Comparison of ENCODE assay signal across 9 cellular contexts in the genomic region with DNA sequence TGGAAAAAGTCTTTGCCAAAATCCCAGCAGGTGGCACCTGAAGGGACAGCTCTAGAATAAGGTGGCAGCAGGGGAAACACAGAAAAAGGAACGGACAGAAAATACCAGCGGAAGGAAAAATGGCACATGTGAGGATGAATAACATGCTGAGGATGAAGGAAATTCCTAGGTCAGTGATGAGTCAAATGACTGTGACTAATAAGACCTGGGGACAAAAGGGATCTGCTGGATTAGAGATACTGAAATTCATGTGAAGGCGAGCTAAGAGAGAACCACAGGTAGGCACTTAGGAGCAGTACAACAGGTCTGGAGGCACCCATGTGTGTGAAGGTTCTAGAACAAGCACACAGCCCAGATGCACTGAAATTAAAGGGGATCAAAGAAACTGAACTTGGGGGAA.
A peak's percentile ranks its signal among the peaks of the same experiment; 100 is the strongest.
DNase-seq lines count a peak whose midpoint lies in the region; ATAC-seq, FAIRE-seq and TF ChIP-seq lines count a peak whose summit lies in the region.
"Had no signal": no experiment of that assay in that cellular context is flagged by ENCODE, and none has a peak within 500 bp of the region (broad histone marks: within the 10 kb centered on the region; RNA-seq: fewer than 3 reads in every experiment).

No MANE protein-coding gene starts in this region.

- 13% methylated on average over 3 of the region's 3 CpGs for WGBS in A549 (ENCODE audit: missing lambda C conversion rate)
- WGBS in mesendoderm (ENCODE audit: extremely low coverage, insufficient coverage, low lambda C conversion rate): no CpG with 5 or more reads among the region's 3 CpGs

- H3K23ac ChIP-seq in mesendoderm (ENCODE audit: low read length): no peak overlapping the region

- no peak overlapping the region for H3K4me3 ChIP-seq in A549
- no peak overlapping the region for H3K4me3 ChIP-seq in mesendoderm (ENCODE audit: low read length)

- POLR2A ChIA-PET in A549 (lab: Yijun Ruan, JAX): no interaction called here

- H2BK120ac ChIP-seq in mesendoderm (ENCODE audit: low read depth, low read length): no peak overlapping the region

- H3K27ac Mint-ChIP-seq in HFFc6: peak overlapping the region; percentile 99
- no peak overlapping the region for H3K27ac Mint-ChIP-seq in activated CD8-positive, alpha-beta memory T cell treated with anti-CD3 and anti-CD28 coated beads, Interleukin-2, amount 10 ng/mL, durations not matched to agents 7 days and 5 days
- H3K27ac Mint-ChIP-seq in progenitor cell of endocrine pancreas: no peak overlapping the region

- H3K4me3 Mint-ChIP-seq in HFFc6 (peak overlapping the region; percentile 78), progenitor cell of endocrine pancreas (ENCODE audit: low read depth) (no peak overlapping the region)
- no peak overlapping the region for H3K4me3 Mint-ChIP-seq in activated CD8-positive, alpha-beta memory T cell treated with anti-CD3 and anti-CD28 coated beads, Interleukin-2, amount 10 ng/mL, durations not matched to agents 7 days and 5 days

- peaks cover 48% of the 10 kb centered on the region for H3K4me1 ChIP-seq in A549
- no peaks in the 10 kb centered on the region for H3K4me1 ChIP-seq in mesendoderm (ENCODE audit: control insufficient read depth, low read depth, low read length)

- no peak for FAIRE-seq in A549 (lab: Jason Lieb, UNC)
- FAIRE-seq: TTC549 had no signal

- H2AK5ac ChIP-seq in mesendoderm (ENCODE audit: low read length): no peak overlapping the region

- no peaks in the 10 kb centered on the region for H3K79me1 ChIP-seq in mesendoderm (ENCODE audit: low read length)

- peak; percentile 55 to 62 for ATAC-seq in A549
- ATAC-seq in activated CD8-positive, alpha-beta memory T cell treated with anti-CD3 and anti-CD28 coated beads, Interleukin-2, amount 10 ng/mL, durations not matched to agents 7 days and 5 days: no peak
- no peak for ATAC-seq in GM21619 (IDR thresholded peaks at IDR 0.05; ENCODE audit: unreplicated experiment)

- H3K36me3 Mint-ChIP-seq in HFFc6 (ENCODE audit: low read depth) (no peaks in the 10 kb centered on the region), progenitor cell of endocrine pancreas (ENCODE audit: insufficient read depth) (peaks cover 8% of the 10 kb centered on the region)
- peaks cover 21% of the 10 kb centered on the region for H3K36me3 Mint-ChIP-seq in activated CD8-positive, alpha-beta memory T cell treated with anti-CD3 and anti-CD28 coated beads, Interleukin-2, amount 10 ng/mL, durations not matched to agents 7 days and 5 days

- H3K9me3 ChIP-seq in A549: no peaks in the 10 kb centered on the region

- H3K9me3 Mint-ChIP-seq in HFFc6 (no peaks in the 10 kb centered on the region), progenitor cell of endocrine pancreas (ENCODE audit: low read depth) (no peaks in the 10 kb centered on the region)
- H3K9me3 Mint-ChIP-seq in activated CD8-positive, alpha-beta memory T cell treated with anti-CD3 and anti-CD28 coated beads, Interleukin-2, amount 10 ng/mL, durations not matched to agents 7 days and 5 days (ENCODE audit: low read depth): no peaks in the 10 kb centered on the region

- H3K27me3 Mint-ChIP-seq in HFFc6 (ENCODE audit: insufficient read depth) (no peaks in the 10 kb centered on the region; the same call in 1 of the 2 replicates), progenitor cell of endocrine pancreas (no peaks in the 10 kb centered on the region)
- no peaks in the 10 kb centered on the region for H3K27me3 Mint-ChIP-seq in activated CD8-positive, alpha-beta memory T cell treated with anti-CD3 and anti-CD28 coated beads, Interleukin-2, amount 10 ng/mL, durations not matched to agents 7 days and 5 days

- CTCF ChIA-PET in A549 (lab: Yijun Ruan, JAX): interaction anchor here (0.7 to 2.4 kb wide), 5 partner anchors 10 to 49 kb away, joined by 3 to 5 read pairs (median 3); no protein-coding TSS in a partner anchor
- CTCF ChIA-PET in activated CD8-positive, alpha-beta memory T cell treated with anti-CD3 and anti-CD28 coated beads, Interleukin-2, amount 10 ng/mL, durations not matched to agents 7 days and 5 days (lab: Charles Lee): no interaction called here

- no peak overlapping the region for H3K9ac ChIP-seq in mesendoderm (ENCODE audit: low read length)

- H3K4me1 Mint-ChIP-seq in HFFc6 (ENCODE audit: low read depth): peaks cover 74% of the 10 kb centered on the region
- H3K4me1 Mint-ChIP-seq in activated CD8-positive, alpha-beta memory T cell treated with anti-CD3 and anti-CD28 coated beads, Interleukin-2, amount 10 ng/mL, durations not matched to agents 7 days and 5 days: peaks cover 46% of the 10 kb centered on the region
- peaks cover 38% of the 10 kb centered on the region for H3K4me1 Mint-ChIP-seq in progenitor cell of endocrine pancreas (ENCODE audit: low read depth)

- no peaks in the 10 kb centered on the region for H3K27me3 ChIP-seq in mesendoderm (ENCODE audit: insufficient read depth, low read length, poor library complexity)

- H4K5ac ChIP-seq in mesendoderm (ENCODE audit: low read length): no peak overlapping the region

- TF ChIP-seq EP300 in A549 (IDR thresholded peaks at IDR 0.05): no peak; a peak in 1 of 5 replicates

- H2BK5ac ChIP-seq in mesendoderm (ENCODE audit: low read length): no peak overlapping the region

- no peak overlapping the region for H3K18ac ChIP-seq in mesendoderm (ENCODE audit: low read length)

- no peaks in the 10 kb centered on the region for H3K36me3 ChIP-seq in mesendoderm (ENCODE audit: control insufficient read depth, insufficient read depth, low read length)

- TF ChIP-seq CTCF in A549 (IDR thresholded peaks at IDR 0.05) (no peak), HFFc6 (IDR thresholded peaks at IDR 0.05) (no peak), progenitor cell of endocrine pancreas (IDR thresholded peaks at IDR 0.05; ENCODE audit: unreplicated experiment) (no peak)

- no peaks in the 10 kb centered on the region for H3K79me2 ChIP-seq in mesendoderm (ENCODE audit: control insufficient read depth, insufficient read depth, low read length)

- TF ChIP-seq RAD21 in A549 (conservative IDR thresholded peaks at IDR 0.05 in 1 of 2, IDR thresholded peaks at IDR 0.05 in 1 of 2): no peak

- H3K4ac ChIP-seq in mesendoderm (ENCODE audit: low read depth, low read length): no peak overlapping the region

- H2BK15ac ChIP-seq in mesendoderm (replicated peaks; ENCODE audit: low read depth): no peak overlapping the region

- H4K8ac ChIP-seq in mesendoderm (ENCODE audit: low read depth, low read length): no peak overlapping the region

- H3K27ac ChIP-seq in A549 (peak overlapping the region; percentile 66 to 77), mesendoderm (ENCODE audit: low read depth, low read length) (no peak overlapping the region)

- no peak for TF ChIP-seq POLR2A in A549 (IDR thresholded peaks at IDR 0.05; ENCODE audit: low read length)

- H3K4me2 ChIP-seq in A549: peak overlapping the region; percentile 66
- no peak overlapping the region for H3K4me2 ChIP-seq in mesendoderm (ENCODE audit: low read length)

- DNase-seq in A549 (ENCODE audit: low read depth in 1 of 2, low spot score in 1 of 2) (peak; percentile 47 to 49), HFFc6 (peak; percentile 82), astrocyte of the hippocampus (ENCODE audit: low read depth, low spot score) (peak; percentile 50), mesendoderm (peak; percentile 43), progenitor cell of endocrine pancreas (ENCODE audit: low spot score, unreplicated experiment) (no peak)
- DNase-seq in activated CD8-positive, alpha-beta memory T cell treated with anti-CD3 and anti-CD28 coated beads, Interleukin-2, amount 10 ng/mL, durations not matched to agents 7 days and 5 days: no peak
- no peak for DNase-seq in stimulated activated CD4-positive, alpha-beta T cell treated with anti-CD3 and anti-CD28 coated beads, Interleukin-4, amount 100 ng/mL, for 24 hours

- no peak overlapping the region for H3K56ac ChIP-seq in mesendoderm (ENCODE audit: low read length)

TF ChIP-seq in A549, 52 proteins besides CTCF, POLR2A, EP300 and RAD21:
- TF ChIP-seq FOSL2 (IDR thresholded peaks at IDR 0.05) (peak; percentile 71), FOSL2 (CRISPR knock-in tag; IDR thresholded peaks at IDR 0.05) (peak; percentile 80), EHMT2 (IDR thresholded peaks at IDR 0.05; ENCODE audit: low read depth) (no peak)

Comparison
In these comparisons a context has a peak if more than half of its experiments do, and no peak if none do; other contexts are left out.
1. ATAC-seq: peak in A549 (2 of 2); none in activated CD8-positive, alpha-beta memory T cell treated with anti-CD3 and anti-CD28 coated beads, Interleukin-2, amount 10 ng/mL, durations not matched to agents 7 days and 5 days (single experiment) and GM21619 (single experiment).
2. DNase-seq: peak in A549 (2 of 2), HFFc6 (single experiment), astrocyte of the hippocampus (single experiment) and mesendoderm (single experiment); none in activated CD8-positive, alpha-beta memory T cell treated with anti-CD3 and anti-CD28 coated beads, Interleukin-2, amount 10 ng/mL, durations not matched to agents 7 days and 5 days (single experiment), progenitor cell of endocrine pancreas (single experiment) and stimulated activated CD4-positive, alpha-beta T cell treated with anti-CD3 and anti-CD28 coated beads, Interleukin-4, amount 100 ng/mL, for 24 hours (single experiment).